ENCODE assay signal across 8 cellular contexts in genomic region chr3:71581981-71582611, GRCh38. TPM values are rescaled to one million over a fixed set of nuclear protein-coding genes. Genes with fewer than 3 reads are reported as not detected.
A peak's percentile ranks its signal among the peaks of the same experiment; 100 is the strongest.
DNase-seq lines count a peak whose midpoint lies in the region; ATAC-seq and TF ChIP-seq lines count a peak whose summit lies in the region.

No MANE protein-coding gene starts in this region.

- H3K27me3 Mint-ChIP-seq in HFFc6 (ENCODE audit: insufficient read depth) (no peaks in the 10 kb centered on the region), glutamatergic neuron (ENCODE audit: unreplicated experiment) (peaks cover 6% of the 10 kb centered on the region)
- no peaks in the 10 kb centered on the region for H3K27me3 Mint-ChIP-seq in activated naive CD4-positive, alpha-beta T cell treated with anti-CD3 and anti-CD28 coated beads, Interleukin-2, amount 50 U/mL, for 24 hours

- H2BK12ac ChIP-seq in neuronal stem cell (ENCODE audit: low read length) = peak overlapping the region; percentile 99

- no peak for ATAC-seq in RWPE2 (ENCODE audit: low read depth)
- no peak for ATAC-seq in thoracic aorta (ENCODE audit: insufficient number of reproducible peaks, low FRiP score, low read depth)
- no peak for ATAC-seq in HG03460 (IDR thresholded peaks at IDR 0.05; ENCODE audit: unreplicated experiment)

- H3K27ac ChIP-seq in RWPE2 (ENCODE audit: poor library complexity, severe bottlenecking) (peak overlapping the region; percentile 96), neuronal stem cell (replicated peaks; ENCODE audit: low read length) (peak overlapping the region; percentile 90), thoracic aorta (peak overlapping the region; percentile 97)

- H3K4me2 ChIP-seq in neuronal stem cell (ENCODE audit: insufficient read depth, low read length, poor library complexity, severe bottlenecking) = peak overlapping the region; percentile 90

- H3K18ac ChIP-seq in neuronal stem cell (ENCODE audit: low read length) = peak overlapping the region; percentile 100

- H3K79me1 ChIP-seq in neuronal stem cell (ENCODE audit: low read depth, low read length) = peaks cover 15% of the 10 kb centered on the region

- no peaks in the 10 kb centered on the region for H3K36me3 Mint-ChIP-seq in HFFc6 (ENCODE audit: low read depth)
- no peaks in the 10 kb centered on the region for H3K36me3 Mint-ChIP-seq in activated naive CD4-positive, alpha-beta T cell treated with anti-CD3 and anti-CD28 coated beads, Interleukin-2, amount 50 U/mL, for 24 hours
- no peaks in the 10 kb centered on the region for H3K36me3 Mint-ChIP-seq in glutamatergic neuron (ENCODE audit: unreplicated experiment)

- H3K9me3 ChIP-seq in RWPE2 (ENCODE audit: severe bottlenecking) (no peaks in the 10 kb centered on the region), neuronal stem cell (replicated peaks in 1 of 2; ENCODE audit: control insufficient read depth in 2 of 2, insufficient read depth in 1 of 2, low read depth in 1 of 2, low read length in 2 of 2) (no peaks in the 10 kb centered on the region), thoracic aorta (no peaks in the 10 kb centered on the region)

- TF ChIP-seq CTCF in HFFc6 (IDR thresholded peaks at IDR 0.05) = no peak
- no peak for TF ChIP-seq CTCF in RWPE2 (IDR thresholded peaks at IDR 0.05; ENCODE audit: poor library complexity, severe bottlenecking)
- no peak for TF ChIP-seq CTCF in glutamatergic neuron (IDR thresholded peaks at IDR 0.05; ENCODE audit: partially characterized antibody, unreplicated experiment)
- TF ChIP-seq CTCF in thoracic aorta (IDR thresholded peaks at IDR 0.05) = no peak

- WGBS in neuronal stem cell (ENCODE audit: extremely low coverage in 2 of 2, insufficient read length in 2 of 2, insufficient replicate concordance in 1 of 2), 2 donors = no CpG with 5 or more reads among the region's 62 CpGs

- H3K4me1 ChIP-seq in RWPE2 (ENCODE audit: insufficient read depth, poor library complexity, severe bottlenecking) (peaks cover 38% of the 10 kb centered on the region), neuronal stem cell (ENCODE audit: control insufficient read depth in 2 of 2, insufficient read depth in 1 of 2, low read depth in 1 of 2, low read length in 2 of 2) (peaks cover 6 to 16% of the 10 kb centered on the region in 2 donors), thoracic aorta (ENCODE audit: control insufficient read depth in 1 of 2, low read depth in 2 of 2) (peaks cover 32 to 46% of the 10 kb centered on the region in 2 donors)

- H2AK5ac ChIP-seq in neuronal stem cell (ENCODE audit: low read depth, low read length) = peak overlapping the region; percentile 94

- H3K4ac ChIP-seq in neuronal stem cell (ENCODE audit: low read length) = peak overlapping the region; percentile 76

- H2BK15ac ChIP-seq in neuronal stem cell (ENCODE audit: low read length) = peak overlapping the region; percentile 98

- H3K4me3 Mint-ChIP-seq in HFFc6 = peak overlapping the region; percentile 95
- H3K4me3 Mint-ChIP-seq in activated naive CD4-positive, alpha-beta T cell treated with anti-CD3 and anti-CD28 coated beads, Interleukin-2, amount 50 U/mL, for 24 hours = peak overlapping the region; percentile 96
- peak overlapping the region; percentile 86 for H3K4me3 Mint-ChIP-seq in glutamatergic neuron (ENCODE audit: unreplicated experiment)

- peak overlapping the region; percentile 99 for H3K9ac ChIP-seq in neuronal stem cell (ENCODE audit: low read depth, low read length, poor library complexity)

- peak overlapping the region; percentile 99 for H3K14ac ChIP-seq in neuronal stem cell (ENCODE audit: low read length)

- H3K4me1 Mint-ChIP-seq in HFFc6 (ENCODE audit: low read depth) (peaks cover 71% of the 10 kb centered on the region), glutamatergic neuron (ENCODE audit: low read depth, unreplicated experiment) (peaks cover 3% of the 10 kb centered on the region)
- peaks cover 62% of the 10 kb centered on the region for H3K4me1 Mint-ChIP-seq in activated naive CD4-positive, alpha-beta T cell treated with anti-CD3 and anti-CD28 coated beads, Interleukin-2, amount 50 U/mL, for 24 hours

- peak overlapping the region; percentile 86 for H3K27ac Mint-ChIP-seq in HFFc6
- H3K27ac Mint-ChIP-seq in activated naive CD4-positive, alpha-beta T cell treated with anti-CD3 and anti-CD28 coated beads, Interleukin-2, amount 50 U/mL, for 24 hours = peak overlapping the region; percentile 99
- H3K27ac Mint-ChIP-seq in glutamatergic neuron (ENCODE audit: unreplicated experiment) = no peak overlapping the region

- H3K4me3 ChIP-seq in RWPE2 (ENCODE audit: severe bottlenecking) = peak overlapping the region; percentile 76
- peak overlapping the region; percentile 76 to 92 for H3K4me3 ChIP-seq in neuronal stem cell (ENCODE audit: low read length in 2 of 2)
- H3K4me3 ChIP-seq in thoracic aorta = peak overlapping the region; percentile 98

- H3K9me3 Mint-ChIP-seq in HFFc6 (no peaks in the 10 kb centered on the region), glutamatergic neuron (ENCODE audit: unreplicated experiment) (peaks cover 3% of the 10 kb centered on the region)
- no peaks in the 10 kb centered on the region for H3K9me3 Mint-ChIP-seq in activated naive CD4-positive, alpha-beta T cell treated with anti-CD3 and anti-CD28 coated beads, Interleukin-2, amount 50 U/mL, for 24 hours

- H4K8ac ChIP-seq in neuronal stem cell (ENCODE audit: low read depth, low read length) = peak overlapping the region; percentile 82

- no peaks in the 10 kb centered on the region for H3K27me3 ChIP-seq in RWPE2 (ENCODE audit: insufficient read depth, poor library complexity, severe bottlenecking)
- H3K27me3 ChIP-seq in neuronal stem cell (ENCODE audit: control insufficient read depth in 3 of 3, insufficient read depth in 3 of 3, low read depth in 1 of 3, low read length in 3 of 3) = no peaks in the 10 kb centered on the region
- H3K27me3 ChIP-seq in thoracic aorta (replicated peaks; ENCODE audit: insufficient read depth) = no peaks in the 10 kb centered on the region

- peaks cover 7% of the 10 kb centered on the region; the same call in 1 of the 2 replicates for H3K36me3 ChIP-seq in RWPE2 (ENCODE audit: low read depth)
- peaks cover 0 to 2% of the 10 kb centered on the region in 2 donors for H3K36me3 ChIP-seq in neuronal stem cell (replicated peaks in 1 of 2; ENCODE audit: control insufficient read depth in 2 of 2, insufficient read depth in 2 of 2, low read length in 2 of 2)
- no peaks in the 10 kb centered on the region for H3K36me3 ChIP-seq in thoracic aorta

- peak overlapping the region; percentile 95 for H2AFZ ChIP-seq in neuronal stem cell (ENCODE audit: low read length)

- peak overlapping the region; percentile 93 for H2BK120ac ChIP-seq in neuronal stem cell (ENCODE audit: low read depth, low read length)

- DNase-seq in HFFc6 = no peak
- peak; percentile 65 for DNase-seq in RWPE2 (ENCODE audit: low spot score)
- peak; percentile 63 for DNase-seq in glutamatergic neuron
- peak; percentile 67 for DNase-seq in neuronal stem cell (ENCODE audit: low spot score)
- peak; percentile 38 for DNase-seq in thoracic aorta (ENCODE audit: low spot score)
- DNase-seq in SW 1271 (lab: John Stamatoyannopoulos, UW) = no peak

- no peak overlapping the region for H4K91ac ChIP-seq in neuronal stem cell (ENCODE audit: low read depth, low read length, poor library complexity)

- peak overlapping the region; percentile 80 for H3K23ac ChIP-seq in neuronal stem cell (ENCODE audit: low read depth, low read length, poor library complexity)

- H2BK5ac ChIP-seq in neuronal stem cell (ENCODE audit: low read length) = peak overlapping the region; percentile 98

RNA-seq across cellular contexts. Expression of gene FOXP1, which starts 1.4 kb away (rescaled TPM):
- total RNA-seq in HFFc6 (2021; fragmentation: NEBNext Ultra II Directional; extraction: Animal tissue kit (Norgen Biotek cat#: 25700)) = 10 to 100 TPM; 32.2 to 59.3 (median 52.0) TPM
- total RNA-seq in glutamatergic neuron (ENCODE audit: unreplicated experiment) = 31.1 TPM
- polyA plus RNA-seq in neuronal stem cell (2013, experiment 1 of 2) = 24.4 TPM
- polyA plus RNA-seq in neuronal stem cell (2013, experiment 2 of 2) = 26.0 TPM
- total RNA-seq in thoracic aorta = 100 to 1,000 TPM; 176 to 255 TPM

Comparison
In these comparisons a context has a peak if more than half of its experiments do, and no peak if none do; other contexts are left out.
1. DNase-seq: peak in RWPE2 (single experiment), glutamatergic neuron (single experiment), neuronal stem cell (single experiment) and thoracic aorta (single experiment); none in HFFc6 (single experiment) and SW 1271 (0 of 2).
2. Peak in every context shown above with its lines, with median percentiles within 50 percentile points of each other: H3K4me3 Mint-ChIP-seq, H3K27ac ChIP-seq and H3K4me3 ChIP-seq.